1 cellular context compared by ENCODE assay signal in the genomic region with DNA sequence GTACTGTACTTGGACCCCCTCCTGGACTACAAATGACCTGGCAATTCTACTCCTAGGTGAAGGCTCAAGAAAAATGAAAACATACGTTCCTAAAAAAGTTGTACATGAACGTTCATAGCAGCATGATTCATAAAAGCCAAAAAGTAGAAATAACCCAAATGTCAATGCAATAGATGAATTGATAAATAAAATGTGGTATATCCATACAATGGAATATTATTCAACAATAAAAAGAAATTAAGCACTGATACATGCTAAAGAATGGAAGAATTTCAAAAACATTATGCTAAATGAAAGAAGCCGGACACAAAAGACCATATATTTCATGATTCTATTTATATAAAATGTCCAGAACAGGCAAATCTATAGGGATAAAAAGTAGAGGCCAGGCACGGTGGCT.
TF ChIP-seq lines count a peak whose summit lies in the region.

No MANE protein-coding gene starts in this region.

TF ChIP-seq in K562, 482 proteins besides CTCF, POLR2A, EP300 and RAD21:
- TF ChIP-seq BACH1 (tag; IDR thresholded peaks at IDR 0.05): no peak
- no peak for TF ChIP-seq ZC3H4 (CRISPR knock-in tag; IDR thresholded peaks at IDR 0.05; ENCODE audit: borderline replicate concordance)
- TF ChIP-seq ZBTB8A (IDR thresholded peaks at IDR 0.05; ENCODE audit: partially characterized antibody): no peak
- TF ChIP-seq SRSF9 (IDR thresholded peaks at IDR 0.05; ENCODE audit: borderline replicate concordance, low read depth, low read length): no peak
- no peak for TF ChIP-seq ZNF354B (CRISPR knock-in tag; IDR thresholded peaks at IDR 0.05)
- no peak for TF ChIP-seq PML (IDR thresholded peaks at IDR 0.05; ENCODE audit: low read length)
- no peak for TF ChIP-seq MYNN (IDR thresholded peaks at IDR 0.05)
- no peak for TF ChIP-seq MYNN (CRISPR knock-in tag; IDR thresholded peaks at IDR 0.05)
- TF ChIP-seq NFXL1 (CRISPR knock-in tag; IDR thresholded peaks at IDR 0.05): no peak
- no peak for TF ChIP-seq MIER1 (IDR thresholded peaks at IDR 0.05; ENCODE audit: low read depth)
- TF ChIP-seq SAFB (IDR thresholded peaks at IDR 0.05; ENCODE audit: borderline replicate concordance, low read depth, low read length): no peak
- TF ChIP-seq HDAC6 (IDR thresholded peaks at IDR 0.05; ENCODE audit: low read depth, low read length): no peak
- TF ChIP-seq EWSR1 (IDR thresholded peaks at IDR 0.05; ENCODE audit: borderline replicate concordance, low read depth, partially characterized antibody): no peak
- TF ChIP-seq MEIS2 (IDR thresholded peaks at IDR 0.05; ENCODE audit: partially characterized antibody): no peak
- TF ChIP-seq ZEB2 (IDR thresholded peaks at IDR 0.05): no peak
- no peak for TF ChIP-seq ZNF668 (CRISPR knock-in tag; IDR thresholded peaks at IDR 0.05)
